ENCODE assay signal across 8 cellular contexts in the genomic region with DNA sequence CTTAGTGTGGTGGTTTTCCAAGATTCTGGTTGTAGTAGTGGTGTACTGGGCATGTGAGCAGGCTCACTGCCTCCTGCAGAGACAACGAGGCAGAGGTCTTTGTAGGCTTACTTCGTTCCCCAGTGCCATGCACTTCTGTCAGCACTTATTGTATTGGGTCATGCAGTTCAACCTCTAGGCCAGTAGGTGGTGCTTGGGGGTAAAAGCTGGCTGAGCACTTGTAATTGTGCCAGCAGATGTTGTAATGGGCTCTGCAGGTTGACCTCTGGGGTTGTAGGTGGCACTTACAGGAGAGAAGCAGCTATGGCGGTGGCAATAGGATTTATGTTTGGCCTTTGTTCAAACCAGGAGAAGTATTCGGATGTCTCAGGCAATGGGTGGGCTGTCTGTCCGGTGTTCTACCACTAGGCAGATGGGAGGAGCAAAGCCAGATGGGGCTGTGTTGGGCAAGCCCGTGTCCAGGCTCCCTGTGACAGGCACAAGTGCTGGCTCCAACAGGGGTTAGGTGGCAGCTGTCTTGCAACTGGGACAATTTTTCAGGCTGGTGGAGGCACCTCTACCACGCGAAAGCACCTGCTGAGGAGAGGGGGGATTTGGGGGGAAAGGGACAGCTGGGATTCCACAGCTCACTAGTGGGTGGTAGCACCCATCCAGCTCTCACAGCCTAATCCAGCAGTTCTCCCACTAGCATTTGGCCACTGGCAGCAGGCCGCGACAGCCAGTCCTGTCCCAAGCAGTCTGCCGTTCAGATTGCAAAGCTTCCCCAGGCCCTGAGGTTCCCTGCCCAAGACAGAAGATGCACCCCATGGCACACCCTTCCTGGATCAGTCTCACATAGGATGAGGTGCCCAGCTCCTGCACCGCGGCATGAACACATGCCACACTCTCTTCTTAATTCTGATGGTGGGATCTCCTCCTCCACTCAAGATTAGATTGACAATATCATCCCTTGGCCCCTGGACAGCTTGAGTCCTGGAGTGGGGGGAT.
DNase-seq lines count a peak whose midpoint lies in the region; ATAC-seq and TF ChIP-seq lines count a peak whose summit lies in the region.

No MANE protein-coding gene starts in this region.

- H3K9me3 ChIP-seq in MM.1S (replicated peaks; ENCODE audit: insufficient read depth, low read length) (no peaks in the 10 kb centered on the region), SJCRH30 (replicated peaks) (no peaks in the 10 kb centered on the region)

- H3K27me3 ChIP-seq in MM.1S (replicated peaks; ENCODE audit: insufficient read depth, low read length) (no peaks in the 10 kb centered on the region), SJCRH30 (no peaks in the 10 kb centered on the region; the same call in 1 of the 2 replicates)

- H3K4me3 ChIP-seq in MM.1S (ENCODE audit: low read length) (no peak overlapping the region), SJCRH30 (no peak overlapping the region)

- H3K9me2 ChIP-seq in MM.1S (replicated peaks; ENCODE audit: insufficient read depth, low read length), result no peaks in the 10 kb centered on the region

- no peak overlapping the region for H3K4me2 ChIP-seq in MM.1S (ENCODE audit: low read depth, low read length)

- TF ChIP-seq CTCF in MM.1S (IDR thresholded peaks at IDR 0.05; ENCODE audit: low read length), result peak; percentile 87

- no peaks in the 10 kb centered on the region for H3F3A ChIP-seq in MM.1S (ENCODE audit: insufficient read depth, low read length)

- no peaks in the 10 kb centered on the region for H4K20me1 ChIP-seq in MM.1S (ENCODE audit: insufficient read depth, low read length)

- no peaks in the 10 kb centered on the region for H3K79me2 ChIP-seq in MM.1S (ENCODE audit: low read length)

- peak; percentile 83 for ATAC-seq in Right ventricle myocardium inferior
- peak; percentile 99 for ATAC-seq in HG02610 (IDR thresholded peaks at IDR 0.05; ENCODE audit: unreplicated experiment)

- DNase-seq in Right ventricle myocardium inferior (ENCODE audit: missing footprints), result no peak
- no peak for DNase-seq in cardiac septum (ENCODE audit: low spot score)
- peak; percentile 69 for DNase-seq in MM.1S
- DNase-seq in SJCRH30, result peak; percentile 49 to 74
- peak; percentile 63 for DNase-seq in astrocyte of the hippocampus (ENCODE audit: low read depth, low spot score)
- DNase-seq in iPS-NIHi7 (ENCODE audit: extremely low spot score), result peak; percentile 82
- peak; percentile 6 to 10 for DNase-seq in stimulated activated CD4-positive, alpha-beta T cell treated with anti-CD3 and anti-CD28 coated beads, Interleukin-15, amount 100 ng/mL, for 48 hours (ENCODE audit: low read depth in 2 of 2)

- H3K27ac ChIP-seq in MM.1S (ENCODE audit: low read length) (no peak overlapping the region), SJCRH30 (no peak overlapping the region)

- no peaks in the 10 kb centered on the region for H3K36me3 ChIP-seq in MM.1S (replicated peaks; ENCODE audit: insufficient read depth, low read length)
- H3K36me3 ChIP-seq in SJCRH30, result no peaks in the 10 kb centered on the region

- intact Hi-C loops in Right ventricle myocardium inferior (cut with DNase I), result loop anchor here (2.0 to 10.0 kb wide), 2 partner anchors 209 to 365 kb away; no protein-coding TSS in a partner anchor
- intact Hi-C loops in cardiac septum (cut with DNase I), result loop anchor here (2.0 to 10.0 kb wide), 2 partner anchors 209 to 361 kb away; a partner anchor contains a TSS

- no peak overlapping the region for H3K9ac ChIP-seq in MM.1S (ENCODE audit: low read length)

- H2AFZ ChIP-seq in MM.1S (ENCODE audit: low read length), result no peak overlapping the region

- H3K4me1 ChIP-seq in MM.1S (ENCODE audit: low read length) (no peaks in the 10 kb centered on the region), SJCRH30 (no peaks in the 10 kb centered on the region)

Comparison
In these comparisons a context has a peak if more than half of its experiments do, and no peak if none do; other contexts are left out.
1. DNase-seq: peak in MM.1S (single experiment), SJCRH30 (2 of 2), astrocyte of the hippocampus (single experiment), iPS-NIHi7 (single experiment) and stimulated activated CD4-positive, alpha-beta T cell treated with anti-CD3 and anti-CD28 coated beads, Interleukin-15, amount 100 ng/mL, for 48 hours (2 of 2); none in Right ventricle myocardium inferior (single experiment) and cardiac septum (single experiment).